ENCODE assay signal across 15 cellular contexts in genomic region chrX:53538781-53539180, GRCh38.
DNase-seq lines count a peak whose midpoint lies in the region; ATAC-seq and TF ChIP-seq lines count a peak whose summit lies in the region.
"Had no signal": no experiment of that assay in that cellular context is flagged by ENCODE, and none has a peak within 500 bp of the region (broad histone marks: within the 10 kb centered on the region; RNA-seq: fewer than 3 reads in every experiment).

No MANE protein-coding gene starts in this region.

- CTCF ChIA-PET in Caco-2 (lab: Charles Lee): no interaction called here

- H3K36me3 ChIP-seq in Caco-2 (ENCODE audit: control insufficient read depth, insufficient read depth, low read length): no peaks in the 10 kb centered on the region; the same call in 1 of the 2 replicates
- peaks cover 0 to 77% of the 10 kb centered on the region in 2 donors for H3K36me3 ChIP-seq in adrenal gland (replicated peaks in 1 of 2)
- no peaks in the 10 kb centered on the region for H3K36me3 ChIP-seq in ovary
- H3K36me3 ChIP-seq in Peyer's patch: peaks cover 0 to 95% (median 3%) of the 10 kb centered on the region in 3 donors

- peaks cover 27 to 40% of the 10 kb centered on the region in 2 donors for H3K36me3 Mint-ChIP-seq in activated T-cell treated with anti-CD3 and anti-CD28 coated beads, Interleukin-2, amount 50 U/mL, for 72 hours (ENCODE audit: insufficient read depth in 2 of 2)
- H3K36me3 Mint-ChIP-seq in Caco-2 (ENCODE audit: insufficient read depth, unreplicated experiment): peaks cover 92% of the 10 kb centered on the region

- H3K4me1 ChIP-seq in Caco-2 (0 out of 2 replicates have a peak, but pooled peaks cover 4% of the 10 kb centered on the region), adrenal gland (replicated peaks in 1 of 2) (no peaks in the 10 kb centered on the region), ovary (ENCODE audit: insufficient read depth) (no peaks in the 10 kb centered on the region), Peyer's patch (no peaks in the 10 kb centered on the region)
- H3K4me1 ChIP-seq: BLaER1 treated with 17β-estradiol and CSF1 and Interleukin-3, amounts not matched to agents 10 nM and 100 nM had no signal

- peak overlapping the region; percentile 79 for H3K27ac Mint-ChIP-seq in activated T-cell treated with anti-CD3 and anti-CD28 coated beads, Interleukin-2, amount 50 U/mL, for 72 hours
- peak overlapping the region; percentile 1 for H3K27ac Mint-ChIP-seq in Caco-2 (ENCODE audit: unreplicated experiment)
- H3K27ac Mint-ChIP-seq: GM23338 had no signal

- H3K9me3 ChIP-seq in Caco-2 (no peaks in the 10 kb centered on the region), adrenal gland (replicated peaks in 1 of 3) (no peaks in the 10 kb centered on the region), ovary (no peaks in the 10 kb centered on the region), Peyer's patch (no peaks in the 10 kb centered on the region)
- H3K9me3 ChIP-seq: BLaER1 treated with 17β-estradiol and CSF1 and Interleukin-3, amounts not matched to agents 10 nM and 100 nM had no signal

- no TSS peak for BruUV-seq in Caco-2 (replicated peaks; lab: Mats Ljungman, UMichigan)

- no peaks in the 10 kb centered on the region for H3K27me3 ChIP-seq in Caco-2 (replicated peaks; ENCODE audit: control insufficient read depth, insufficient read depth, low read length)
- H3K27me3 ChIP-seq in adrenal gland: peaks cover 4% of the 10 kb centered on the region
- H3K27me3 ChIP-seq in ovary: no peaks in the 10 kb centered on the region
- H3K27me3 ChIP-seq in Peyer's patch: no peaks in the 10 kb centered on the region

- H3K4me3 Mint-ChIP-seq in activated T-cell treated with anti-CD3 and anti-CD28 coated beads, Interleukin-2, amount 50 U/mL, for 72 hours: no peak overlapping the region
- no peak overlapping the region for H3K4me3 Mint-ChIP-seq in Caco-2 (ENCODE audit: unreplicated experiment)
- H3K4me3 Mint-ChIP-seq: CD4-positive, CD25-positive, alpha-beta regulatory T cell; GM23338 had no signal

- H3K27ac ChIP-seq in adrenal gland (no peak overlapping the region), ovary (no peak overlapping the region), Peyer's patch (no peak overlapping the region)
- H3K27ac ChIP-seq: BLaER1 treated with 17β-estradiol and CSF1 and Interleukin-3, amounts not matched to agents 10 nM and 100 nM had no signal

- intact Hi-C loops in Caco-2 (cut with micrococcal nuclease; ENCODE audit: unreplicated experiment) (no loop called here), adrenal gland (cut with DNase I) (no loop called here), ovary (cut with DNase I) (no loop called here)

- TF ChIP-seq POLR2A in adrenal gland (IDR thresholded peaks at IDR 0.05): no peak
- no peak for TF ChIP-seq POLR2A in ovary (IDR thresholded peaks at IDR 0.05)
- no peak for TF ChIP-seq POLR2A in Peyer's patch (IDR thresholded peaks at IDR 0.05)

- no peak for TF ChIP-seq CTCF in Caco-2 (IDR thresholded peaks at IDR 0.05; ENCODE audit: insufficient read depth in 1 of 2, low read depth in 1 of 2, low read length in 1 of 2, severe bottlenecking in 1 of 2, unreplicated experiment in 1 of 2)
- no peak for TF ChIP-seq CTCF in adrenal gland (IDR thresholded peaks at IDR 0.05)
- no peak for TF ChIP-seq CTCF in ovary (IDR thresholded peaks at IDR 0.05)
- TF ChIP-seq CTCF in Peyer's patch (IDR thresholded peaks at IDR 0.05): no peak

- H3K9me3 Mint-ChIP-seq in activated T-cell treated with anti-CD3 and anti-CD28 coated beads, Interleukin-2, amount 50 U/mL, for 72 hours: no peaks in the 10 kb centered on the region
- H3K9me3 Mint-ChIP-seq in Caco-2 (ENCODE audit: unreplicated experiment): no peaks in the 10 kb centered on the region
- H3K9me3 Mint-ChIP-seq: GM23338 had no signal

- peaks cover 9% of the 10 kb centered on the region for H3K27me3 Mint-ChIP-seq in activated T-cell treated with anti-CD3 and anti-CD28 coated beads, Interleukin-2, amount 50 U/mL, for 72 hours (ENCODE audit: low read depth)
- no peaks in the 10 kb centered on the region for H3K27me3 Mint-ChIP-seq in Caco-2 (ENCODE audit: insufficient read depth, unreplicated experiment)
- H3K27me3 Mint-ChIP-seq: CD4-positive, CD25-positive, alpha-beta regulatory T cell had no signal

- H3K4me1 Mint-ChIP-seq in activated T-cell treated with anti-CD3 and anti-CD28 coated beads, Interleukin-2, amount 50 U/mL, for 72 hours (ENCODE audit: low read depth): no peaks in the 10 kb centered on the region
- H3K4me1 Mint-ChIP-seq in Caco-2 (ENCODE audit: low read depth, unreplicated experiment): peaks cover 2% of the 10 kb centered on the region
- H3K4me1 Mint-ChIP-seq: CD4-positive, CD25-positive, alpha-beta regulatory T cell; GM23338 had no signal

- 37 to 51% (median 45%) methylated on average over 8 of the region's 8 CpGs for WGBS in adrenal gland, 4 donors
- 28 to 36% (median 35%) methylated on average over 8 of the region's 8 CpGs for WGBS in ovary, 3 donors

- no peak for DNase-seq in activated T-cell treated with anti-CD3 and anti-CD28 coated beads, Interleukin-2, amount 50 U/mL, for 72 hours
- DNase-seq in activated T-cell treated with anti-CD3 and anti-CD28 coated beads for 4 hours (no peak), Caco-2 (no peak), adrenal gland (peak; percentile 24 to 57 (median 37)), ovary (peak; percentile 28 to 57 (median 35)), Peyer's patch (no peak), NCI-H187 treated with DMSO at 0.1 percent for 48 hours (lab: John Stamatoyannopoulos, UW) (no peak)
- DNase-seq: ACHN; Calu3; CD4-positive, CD25-positive, alpha-beta regulatory T cell; DMS79; H7 had no signal

- no peak for ATAC-seq in activated T-cell treated with anti-CD3 and anti-CD28 coated beads, Interleukin-2, amount 50 U/mL, for 72 hours (replicated peaks in 1 of 2)
- ATAC-seq: GM12878, GM23338 had no signal

- no peak for TF ChIP-seq EP300 in ovary (IDR thresholded peaks at IDR 0.05)

- POLR2A ChIA-PET in Caco-2 (lab: Charles Lee): no interaction called here

- H3K4me3 ChIP-seq in Caco-2 (ENCODE audit: low read depth, low read length) (no peak overlapping the region), adrenal gland (no peak overlapping the region), ovary (no peak overlapping the region), Peyer's patch (no peak overlapping the region)
- H3K4me3 ChIP-seq: BLaER1 treated with 17β-estradiol and CSF1 and Interleukin-3, amounts not matched to agents 10 nM and 100 nM; GM12878; GM23338 had no signal

Comparison
In these comparisons a context has a peak if more than half of its experiments do, and no peak if none do; other contexts are left out.
1. DNase-seq: peak in adrenal gland (7 of 7) and ovary (5 of 5); none in activated T-cell treated with anti-CD3 and anti-CD28 coated beads, Interleukin-2, amount 50 U/mL, for 72 hours (0 of 2), activated T-cell treated with anti-CD3 and anti-CD28 coated beads for 4 hours (single experiment), Caco-2 (0 of 2), Peyer's patch (0 of 3) and NCI-H187 treated with DMSO at 0.1 percent for 48 hours (single experiment).